Comparison of ENCODE assay signal across 8 cellular contexts in genomic region chr15:50906954-50907865, GRCh38. TPM values are rescaled to one million over a fixed set of nuclear protein-coding genes. Genes with fewer than 3 reads are reported as not detected.
A peak's percentile ranks its signal among the peaks of the same experiment; 100 is the strongest.
DNase-seq lines count a peak whose midpoint lies in the region; ATAC-seq, FAIRE-seq and TF ChIP-seq lines count a peak whose summit lies in the region.

No MANE protein-coding gene starts in this region.

- H3K9me3 ChIP-seq in heart right ventricle (no peaks in the 10 kb centered on the region), T-helper 17 cell (ENCODE audit: control insufficient read depth, low read length, poor library complexity, severe bottlenecking) (no peaks in the 10 kb centered on the region), GM12878 (replicated peaks; ENCODE audit: control insufficient read depth, insufficient read depth, low read length) (no peaks in the 10 kb centered on the region; the same call in 2 of the 3 replicates), HepG2 (ENCODE audit: low read length) (no peaks in the 10 kb centered on the region)

- CTCF ChIA-PET in GM12878 (lab: Yijun Ruan, JAX), result interaction anchor here (0.6 to 4.0 kb wide), 7 partner anchors 11 to 231 kb away, joined by 3 to 27 read pairs (median 7); no protein-coding TSS in a partner anchor
- CTCF ChIA-PET in HepG2 (lab: Yijun Ruan, JAX; ENCODE audit: low intra/inter-chr PET ratio, low total read pairs), result interaction anchor here (1.0 to 2.2 kb wide), 2 partner anchors 21 to 232 kb away, joined by 6 to 13 read pairs; no protein-coding TSS in a partner anchor

- H3K36me3 ChIP-seq in heart right ventricle (peaks cover 0 to 28% (median 5%) of the 10 kb centered on the region in 9 donors), GM12878 (ENCODE audit: control insufficient read depth in 2 of 2, insufficient read depth in 2 of 2, low read length in 1 of 2) (0 out of 4 replicates have a peak, but pooled peaks cover 0 to 1% of the 10 kb centered on the region in 2 experiments), HepG2 (replicated peaks in 1 of 2; ENCODE audit: control insufficient read depth in 1 of 2, insufficient read depth in 2 of 2, low read length in 2 of 2) (peaks cover 0 to 4% of the 10 kb centered on the region in 2 experiments; a peak in 1 of 5 replicates)

- TF ChIP-seq RAD21 in GM12878 (IDR thresholded peaks at IDR 0.05; ENCODE audit: insufficient read depth, low read depth, low read length) (no peak), HepG2 (CRISPR knock-in tag; IDR thresholded peaks at IDR 0.05) (no peak)

- SMC1A ChIA-PET in GM12878 (lab: Charles Lee; ENCODE audit: uncharacterized antibody, unreplicated experiment), result interaction anchor here (0.7 to 4.3 kb wide), 11 partner anchors 10 to 856 kb away, joined by 3 to 33 read pairs (median 3); no protein-coding TSS in a partner anchor

- H3K27ac ChIP-seq in heart right ventricle (peak overlapping the region in 9 of 10 donors; percentile 81 to 97 (median 93)), GM12878 (ENCODE audit: control insufficient read depth, insufficient read depth) (peak overlapping the region; percentile 90), HepG2 (ENCODE audit: extremely low read length, insufficient read depth, low read length) (peak overlapping the region; percentile 87)

- no peak for DNase-seq in heart right ventricle
- no peak for DNase-seq in left cardiac atrium
- DNase-seq in T-helper 17 cell, result peak; percentile 51 to 70 (median 57)
- peak; percentile 86 for DNase-seq in GM12878 (ENCODE audit: low read depth, low spot score)
- peak; percentile 73 for DNase-seq in HepG2 (ENCODE audit: low spot score)
- DNase-seq in stimulated activated CD8-positive, alpha-beta memory T cell treated with anti-CD3 and anti-CD28 coated beads, Interleukin-12 subunit alpha, Interleukin-12 subunit beta, amount 100 ng/mL, for 24 hours (ENCODE audit: extremely low read depth), result peak; percentile 52
- no peak for DNase-seq in putamen (ENCODE audit: low spot score)

- H3K4me1 ChIP-seq in heart right ventricle (peaks cover 0 to 42% (median 35%) of the 10 kb centered on the region in 9 donors), GM12878 (ENCODE audit: control insufficient read depth, insufficient read depth, low read length) (no peaks in the 10 kb centered on the region; the same call in 1 of the 2 replicates), HepG2 (ENCODE audit: insufficient read depth, low read length) (peaks cover 13% of the 10 kb centered on the region)

- TF ChIP-seq CTCF in heart right ventricle (IDR thresholded peaks at IDR 0.05) (no peak), GM12878 (IDR thresholded peaks at IDR 0.05 in 2 of 3, conservative IDR thresholded peaks at IDR 0.05 in 1 of 3; ENCODE audit: control insufficient read depth in 2 of 3, extremely low read depth in 1 of 3, insufficient read depth in 1 of 3, low read depth in 3 of 3, low read length in 3 of 3) (no peak), HepG2 (CRISPR knock-in tag; IDR thresholded peaks at IDR 0.05) (no peak)

- peak overlapping the region; percentile 95 for H2AFZ ChIP-seq in GM12878 (ENCODE audit: control insufficient read depth, low read depth, low read length)
- peak overlapping the region; percentile 79 for H2AFZ ChIP-seq in HepG2 (ENCODE audit: low read length)

- peaks cover 6% of the 10 kb centered on the region for H3K36me3 Mint-ChIP-seq in T-helper 17 cell (ENCODE audit: low read depth)

- intact Hi-C loops in heart right ventricle (cut with DNase I), result loop anchor here in 3 of 10 donors (5.0 to 10.0 kb wide), 2 partner anchors 222 to 230 kb away; partner anchors contain the start of gene TRPM7 (in 1 of the 3)
- intact Hi-C loops in left cardiac atrium (cut with DNase I), result loop anchor here in 1 of 2 donors (10.0 kb wide), 1 partner anchor 242 kb away; no protein-coding TSS in a partner anchor
- intact Hi-C loops in GM12878 (cut with micrococcal nuclease; ENCODE audit: unreplicated experiment), result loop anchor here (1.0 to 10.0 kb wide), 5 partner anchors 22 to 732 kb away; partner anchors contain the start of genes GABPB1 and SPPL2A
- intact Hi-C loops in HepG2 (cut with micrococcal nuclease; ENCODE audit: unreplicated experiment), result loop anchor here (5.0 kb wide), 2 partner anchors 485 to 555 kb away; partner anchors contain the start of gene USP8

- peak overlapping the region; percentile 86 for H3K4me2 ChIP-seq in GM12878 (ENCODE audit: control insufficient read depth, insufficient read depth)
- peak overlapping the region; percentile 96 for H3K4me2 ChIP-seq in HepG2 (ENCODE audit: low read depth, low read length)

- H3K27ac Mint-ChIP-seq in T-helper 17 cell, result peak overlapping the region; percentile 99

- FAIRE-seq in GM12878 (lab: Jason Lieb, UNC) (peak; percentile 95), HepG2 (lab: Jason Lieb, UNC) (peak; percentile 69)

- H3K4me3 ChIP-seq in heart right ventricle, result peak overlapping the region; percentile 75 to 98 (median 89)
- peak overlapping the region; percentile 99 for H3K4me3 ChIP-seq in GM12878
- peak overlapping the region; percentile 85 to 99 (median 97) for H3K4me3 ChIP-seq in HepG2 (replicated peaks in 1 of 3; ENCODE audit: insufficient read depth in 1 of 3, low read depth in 2 of 3, low read length in 3 of 3)

- H3K27me3 ChIP-seq in heart right ventricle, result no peaks in the 10 kb centered on the region
- H3K27me3 ChIP-seq in GM12878 (replicated peaks in 1 of 2; ENCODE audit: control insufficient read depth in 2 of 2, insufficient read depth in 2 of 2, low read length in 1 of 2), result no peaks in the 10 kb centered on the region
- H3K27me3 ChIP-seq in HepG2 (ENCODE audit: control insufficient read depth in 1 of 2, insufficient read depth in 2 of 2, low read length in 2 of 2), result no peaks in the 10 kb centered on the region; a peak in 1 of 5 replicates

- peaks cover 20% of the 10 kb centered on the region for H3K79me2 ChIP-seq in GM12878 (ENCODE audit: control insufficient read depth, insufficient read depth, low read length)
- H3K79me2 ChIP-seq in HepG2 (ENCODE audit: insufficient read depth, low read length), result peaks cover 11% of the 10 kb centered on the region

- POLR2A ChIA-PET in GM12878 (lab: Charles Lee) (interaction anchor here (1.0 to 1.4 kb wide), 4 partner anchors 9 to 29 kb away, joined by 3 to 5 read pairs (median 4); no protein-coding TSS in a partner anchor), HepG2 (lab: Yijun Ruan, JAX) (interaction anchor here (0.8 to 1.1 kb wide), 2 partner anchors 31 to 591 kb away, joined by 3 to 4 read pairs; no protein-coding TSS in a partner anchor)

- RAD21 ChIA-PET in GM12878 (lab: Charles Lee; ENCODE audit: unreplicated experiment), result interaction anchor here (0.7 to 2.7 kb wide), 5 partner anchors 18 to 33 kb away, joined by 3 to 25 read pairs (median 7); no protein-coding TSS in a partner anchor

- in situ Hi-C loops in GM12878 (cut with MboI), result loop anchor here (5.0 to 10.0 kb wide), 2 partner anchors 230 to 552 kb away; partner anchors contain the start of gene GABPB1
- in situ Hi-C loops in HepG2 (cut with HindIII; ENCODE audit: extremely low pct_ligation_motif_present, low pct_unique_long_range_greater_than_20kb), result loop anchor here (25.0 kb wide), 1 partner anchor 720 kb away; the partner anchor contains the start of gene SLC27A2

- BruUV-seq in GM12878 (replicated peaks; lab: Mats Ljungman, UMichigan), result TSS peak; percentile 84
- BruUV-seq in HepG2 (replicated peaks; lab: Mats Ljungman, UMichigan), result TSS peak; percentile 69

- ATAC-seq in heart right ventricle (no peak), left cardiac atrium (no peak), HG03159 (IDR thresholded peaks at IDR 0.05; ENCODE audit: unreplicated experiment) (peak; percentile 57), T-helper 17 cell (peak; percentile 75), GM12878 (peak; percentile 75), HepG2 (peak; percentile 71)

- 53 to 58% methylated on average over 23 of the region's 23 CpGs for WGBS in heart right ventricle, 2 donors
- 1% methylated on average over 23 of the region's 23 CpGs for WGBS in GM12878 (ENCODE audit: insufficient coverage, insufficient replicate concordance, low lambda C conversion rate, missing lambda C conversion rate)
- WGBS in HepG2 (ENCODE audit: low lambda C conversion rate), result 4% methylated on average over 23 of the region's 23 CpGs

- H3K9ac ChIP-seq in GM12878 (ENCODE audit: control insufficient read depth, insufficient read depth, low read length) (peak overlapping the region; percentile 98), HepG2 (ENCODE audit: insufficient read depth, low read depth, low read length) (peak overlapping the region; percentile 90)

- TF ChIP-seq POLR2A in GM12878 (IDR thresholded peaks at IDR 0.05; ENCODE audit: low read depth, low read length) (no peak), HepG2 (IDR thresholded peaks at IDR 0.05; ENCODE audit: insufficient read depth in 1 of 2, low read depth in 2 of 2, low read length in 2 of 2) (peak; percentile 40 to 80; a peak in 3 of 4 replicates)

- peak overlapping the region; percentile 97 for H3K4me3 Mint-ChIP-seq in T-helper 17 cell

- H4K20me1 ChIP-seq in GM12878 (ENCODE audit: control insufficient read depth, insufficient read depth) (no peaks in the 10 kb centered on the region), HepG2 (ENCODE audit: insufficient read depth, low read length) (no peaks in the 10 kb centered on the region)

- peaks cover 16% of the 10 kb centered on the region for H3K4me1 Mint-ChIP-seq in T-helper 17 cell

- H3K27me3 Mint-ChIP-seq in T-helper 17 cell, result no peaks in the 10 kb centered on the region

- peak; percentile 52 to 72 for TF ChIP-seq EP300 in GM12878 (IDR thresholded peaks at IDR 0.05; ENCODE audit: borderline replicate concordance in 1 of 2, control insufficient read depth in 1 of 2, low read depth in 2 of 2, low read length in 2 of 2)
- no peak for TF ChIP-seq EP300 in HepG2 (IDR thresholded peaks at IDR 0.05; ENCODE audit: low read depth in 2 of 2, low read length in 2 of 2)
- TF ChIP-seq EP300 in HepG2 (CRISPR knock-in tag; IDR thresholded peaks at IDR 0.05; ENCODE audit: borderline replicate concordance), result no peak

RNA-seq across cellular contexts. Expression of gene AP4E1, which starts 1.3 kb away (rescaled TPM):
- total RNA-seq in heart right ventricle (10 to 100 TPM in 3 of 10 donors, 1 to 10 TPM in 7; 6.5 to 11.1 (median 8.9) TPM), left cardiac atrium (1 to 10 TPM; 6.3 to 9.9 TPM), T-helper 17 cell (1 to 10 TPM; 7.6 to 9.6 TPM), GM12878 (2014; rRNA removed) (7.9 and 8.1 TPM in 2 replicates), GM12878 (2014; rRNA removed; fragmentation: Illumina TruSeq; extraction: Trizol) (10.8 and 11.1 TPM in 2 replicates), GM12878 (2021) (10.7 and 11.4 TPM in 2 replicates), HepG2 (2016; rRNA removed; fragmentation: Illumina TruSeq; extraction: Trizol) (7.8 and 11.8 TPM in 2 replicates)
- polyA plus RNA-seq in heart right ventricle (1 to 10 TPM; 2.0 to 3.4 TPM), GM12878 (2011; rRNA removed) (5.4 and 8.0 TPM in 2 replicates), GM12878 (2014; fragmentation: Illumina TruSeq; extraction: Trizol) (8.3 and 10.2 TPM in 2 replicates), GM12878 (2014; fragmentation: Nextera tagmentation; extraction: Ambion mirVana) (1 to 10 TPM; 1.2 to 1.6 TPM), GM12878 (2014; rRNA removed) (4.2 and 5.4 TPM in 2 replicates), GM12878 (2016; fragmentation: Nextera tagmentation; extraction: Ambion mirVana) (1 to 10 TPM; 6.7 TPM), HepG2 (2011; rRNA removed) (2.1 and 2.2 TPM in 2 replicates)
- total RNA-seq in GM12878 (2013; cell fraction: nucleolus; rRNA removed), result 24.4 and 28.5 TPM in 2 replicates
- 2.4 TPM for polyA plus RNA-seq in GM12878 (2011; ENCODE audit: low read depth)
- 1.9 and 2.5 TPM in 2 replicates for polyA plus RNA-seq in GM12878 (2011; cell fraction: cytosol; rRNA removed)
- polyA plus RNA-seq in GM12878 (2011; cell fraction: nucleus; rRNA removed), result 1.9 and 2.8 TPM in 2 replicates
- 3.0 and 3.4 TPM in 2 replicates for polyA plus RNA-seq in GM12878 (2012)
- polyA minus RNA-seq in GM12878 (2011; rRNA and poly(A)+ RNA removed), result 5.6 and 9.5 TPM in 2 replicates
- 2.3 and 2.9 TPM in 2 replicates for polyA minus RNA-seq in GM12878 (2011; cell fraction: cytosol; rRNA and poly(A)+ RNA removed)
- polyA minus RNA-seq in GM12878 (2011; cell fraction: nucleus; rRNA and poly(A)+ RNA removed), result 4.1 and 5.7 TPM in 2 replicates
- total RNA-seq in HepG2 (2016; cell fraction: cytosol; rRNA removed; fragmentation: Illumina TruSeq; extraction: Trizol; ENCODE audit: low read depth), result 4.4 and 5.5 TPM in 2 replicates
- 8.2 and 11.7 TPM in 2 replicates for total RNA-seq in HepG2 (2016; cell fraction: insoluble cytoplasmic fraction; rRNA removed; fragmentation: Illumina TruSeq; extraction: Trizol)
- 5.1 and 6.9 TPM in 2 replicates for total RNA-seq in HepG2 (2016; cell fraction: membrane; rRNA removed; fragmentation: Illumina TruSeq; extraction: Trizol)
- 10.0 and 12.5 TPM in 2 replicates for total RNA-seq in HepG2 (2016; cell fraction: nucleus; rRNA removed; fragmentation: Illumina TruSeq; extraction: Trizol)
- polyA plus RNA-seq in HepG2 (2011; cell fraction: cytosol; rRNA removed), result 0.89 and 1.5 TPM in 2 replicates
- polyA plus RNA-seq in HepG2 (2011; cell fraction: nucleus; rRNA removed), result 1.5 and 1.7 TPM in 2 replicates
- 3.9 and 4.2 TPM in 2 replicates for polyA plus RNA-seq in HepG2 (2012)
- 0.26 and 0.36 TPM in 2 replicates for polyA plus RNA-seq in HepG2 (2016; cell fraction: cytosol; fragmentation: Illumina TruSeq; extraction: Trizol; ENCODE audit: low read depth)
- 7.0 and 7.1 TPM in 2 replicates for polyA plus RNA-seq in HepG2 (2016; cell fraction: insoluble cytoplasmic fraction; fragmentation: Illumina TruSeq; extraction: Trizol; ENCODE audit: low read depth)
- 1.3 and 1.5 TPM in 2 replicates for polyA plus RNA-seq in HepG2 (2016; cell fraction: membrane; fragmentation: Illumina TruSeq; extraction: Trizol; ENCODE audit: low read depth)
- polyA plus RNA-seq in HepG2 (2016; cell fraction: nucleus; fragmentation: Illumina TruSeq; extraction: Trizol; ENCODE audit: insufficient read depth, low read depth), result 8.5 and 9.2 TPM in 2 replicates
- 3.1 and 6.9 TPM in 2 replicates for polyA minus RNA-seq in HepG2 (2011; rRNA and poly(A)+ RNA removed; ENCODE audit: low replicate concordance)
- polyA minus RNA-seq in HepG2 (2011; cell fraction: cytosol; rRNA and poly(A)+ RNA removed), result 3.9 and 4.6 TPM in 2 replicates
- 12.9 and 15.9 TPM in 2 replicates for polyA minus RNA-seq in HepG2 (2011; cell fraction: nucleus; rRNA and poly(A)+ RNA removed)

Comparison
In these comparisons a context has a peak if more than half of its experiments do, and no peak if none do; other contexts are left out.
1. ATAC-seq: peak in HG03159 (single experiment), T-helper 17 cell (single experiment), GM12878 (single experiment) and HepG2 (single experiment); none in heart right ventricle (0 of 8) and left cardiac atrium (0 of 2).
2. DNase-seq: peak in T-helper 17 cell (3 of 3), GM12878 (single experiment), HepG2 (single experiment) and stimulated activated CD8-positive, alpha-beta memory T cell treated with anti-CD3 and anti-CD28 coated beads, Interleukin-12 subunit alpha, Interleukin-12 subunit beta, amount 100 ng/mL, for 24 hours (single experiment); none in heart right ventricle (0 of 2), left cardiac atrium (single experiment) and putamen (single experiment).
3. Peak in every context shown above with its lines, with median percentiles within 50 percentile points of each other: H3K27ac ChIP-seq and H3K4me3 ChIP-seq.